ENCODE assay signal across 7 cellular contexts in the genomic region with DNA sequence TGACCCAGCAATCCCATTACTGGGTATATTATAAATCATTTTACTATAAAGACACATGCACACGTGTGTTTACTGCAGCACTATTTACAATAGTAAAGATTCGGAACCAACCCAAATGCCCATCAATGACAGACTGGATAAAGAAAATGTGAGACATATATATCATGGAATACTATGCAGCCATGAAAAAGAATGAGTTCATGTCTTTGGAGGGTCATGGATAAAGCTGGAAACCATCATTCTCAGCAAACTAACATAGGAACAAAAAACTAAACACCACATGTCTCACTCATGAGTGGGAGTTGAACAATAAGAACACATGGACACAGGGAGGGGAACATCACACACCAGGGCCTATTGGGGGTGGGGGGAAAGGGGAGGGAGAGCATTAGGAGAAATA. TPM values are rescaled to one million over a fixed set of nuclear protein-coding genes. Genes with fewer than 3 reads are reported as not detected.
DNase-seq lines count a peak whose midpoint lies in the region; ATAC-seq, FAIRE-seq and TF ChIP-seq lines count a peak whose summit lies in the region.
"Not testable (repeated sequence)": the region's sequence is repeated elsewhere in the genome, so short reads cannot be mapped to it uniquely, and the experiment has no call there.

No MANE protein-coding gene starts in this region.

- intact Hi-C loops in endothelial cell of umbilical vein (cut with micrococcal nuclease), result not testable (repeated sequence)

- H3K9me3 Mint-ChIP-seq in activated CD4-positive, alpha-beta T cell treated with anti-CD3 and anti-CD28 coated beads, Interleukin-2, amount 10 ng/mL, durations not matched to agents 7 days and 5 days; activated CD8-positive, alpha-beta T cell treated with anti-CD3 and anti-CD28 coated beads, Interleukin-2, amount 10 ng/mL, durations not matched to agents 7 days and 5 days (ENCODE audit: insufficient read depth); activated naive CD4-positive, alpha-beta T cell treated with anti-CD3 and anti-CD28 coated beads, Interleukin-2, amount 50 U/mL, for 24 hours; activated naive CD8-positive, alpha-beta T cell treated with anti-CD3 and anti-CD28 coated beads, Interleukin-2, amount 50 U/mL, for 24 hours; stimulated activated memory B cell treated with anti-CD40 and anti-IgM and Interleukin-4, amounts not matched to agents 10 μg/mL and 1 μg/mL and 100 μg/mL, for 72 hours: not testable (repeated sequence)

- CTCF ChIA-PET in HEK293 (lab: Yijun Ruan, JAX); endothelial cell of umbilical vein (lab: Charles Lee): not testable (repeated sequence)
- CTCF ChIA-PET in activated CD4-positive, alpha-beta T cell treated with anti-CD3 and anti-CD28 coated beads, Interleukin-2, amount 10 ng/mL, durations not matched to agents 7 days and 5 days (lab: Charles Lee), result interaction anchor here (0.9 kb wide), 1 partner anchor 94 kb away, joined by 3 read pairs; no protein-coding TSS in a partner anchor
- CTCF ChIA-PET in activated CD8-positive, alpha-beta T cell treated with anti-CD3 and anti-CD28 coated beads, Interleukin-2, amount 10 ng/mL, durations not matched to agents 7 days and 5 days (lab: Charles Lee), result interaction anchor here (1.7 kb wide), 1 partner anchor 94 kb away, joined by 7 read pairs; no protein-coding TSS in a partner anchor

- not testable (repeated sequence) for H3K4me2 ChIP-seq in endothelial cell of umbilical vein (ENCODE audit: insufficient read depth, low read length)

- dilution Hi-C loops in endothelial cell of umbilical vein (cut with MboI; ENCODE audit: extremely low pct_ligation_motif_present, low sequenced_read_pairs), result not testable (repeated sequence)

- H3K27me3 ChIP-seq in endothelial cell of umbilical vein (ENCODE audit: control insufficient read depth in 2 of 2, insufficient read depth in 2 of 2, low read length in 2 of 2), result not testable (repeated sequence)

- not testable (repeated sequence) for H3K4me3 Mint-ChIP-seq in activated CD4-positive, alpha-beta T cell treated with anti-CD3 and anti-CD28 coated beads, Interleukin-2, amount 10 ng/mL, durations not matched to agents 7 days and 5 days; activated CD8-positive, alpha-beta T cell treated with anti-CD3 and anti-CD28 coated beads, Interleukin-2, amount 10 ng/mL, durations not matched to agents 7 days and 5 days; activated naive CD4-positive, alpha-beta T cell treated with anti-CD3 and anti-CD28 coated beads, Interleukin-2, amount 50 U/mL, for 24 hours; activated naive CD8-positive, alpha-beta T cell treated with anti-CD3 and anti-CD28 coated beads, Interleukin-2, amount 50 U/mL, for 24 hours; stimulated activated memory B cell treated with anti-CD40 and anti-IgM and Interleukin-4, amounts not matched to agents 10 μg/mL and 1 μg/mL and 100 μg/mL, for 72 hours

- not testable (repeated sequence) for H3K4me3 ChIP-seq in HEK293 (ENCODE audit: low read depth, low read length); endothelial cell of umbilical vein (replicated peaks in 1 of 3; ENCODE audit: insufficient read depth in 1 of 3, low read depth in 1 of 3, low read length in 3 of 3)

- peak; percentile 8 for FAIRE-seq in endothelial cell of umbilical vein (lab: Jason Lieb, UNC)

- H3K36me3 Mint-ChIP-seq in activated CD4-positive, alpha-beta T cell treated with anti-CD3 and anti-CD28 coated beads, Interleukin-2, amount 10 ng/mL, durations not matched to agents 7 days and 5 days (ENCODE audit: low read depth); activated naive CD4-positive, alpha-beta T cell treated with anti-CD3 and anti-CD28 coated beads, Interleukin-2, amount 50 U/mL, for 24 hours; activated naive CD8-positive, alpha-beta T cell treated with anti-CD3 and anti-CD28 coated beads, Interleukin-2, amount 50 U/mL, for 24 hours (ENCODE audit: low read depth); stimulated activated memory B cell treated with anti-CD40 and anti-IgM and Interleukin-4, amounts not matched to agents 10 μg/mL and 1 μg/mL and 100 μg/mL, for 72 hours: not testable (repeated sequence)
- peaks cover 12% of the 10 kb centered on the region for H3K36me3 Mint-ChIP-seq in activated CD8-positive, alpha-beta T cell treated with anti-CD3 and anti-CD28 coated beads, Interleukin-2, amount 10 ng/mL, durations not matched to agents 7 days and 5 days (ENCODE audit: low read depth)

- H3K4me1 Mint-ChIP-seq in activated CD4-positive, alpha-beta T cell treated with anti-CD3 and anti-CD28 coated beads, Interleukin-2, amount 10 ng/mL, durations not matched to agents 7 days and 5 days, result peaks cover 40% of the 10 kb centered on the region
- H3K4me1 Mint-ChIP-seq in activated CD8-positive, alpha-beta T cell treated with anti-CD3 and anti-CD28 coated beads, Interleukin-2, amount 10 ng/mL, durations not matched to agents 7 days and 5 days (ENCODE audit: low read depth), result peaks cover 41% of the 10 kb centered on the region
- H3K4me1 Mint-ChIP-seq in activated naive CD4-positive, alpha-beta T cell treated with anti-CD3 and anti-CD28 coated beads, Interleukin-2, amount 50 U/mL, for 24 hours, result peaks cover 34% of the 10 kb centered on the region
- H3K4me1 Mint-ChIP-seq in activated naive CD8-positive, alpha-beta T cell treated with anti-CD3 and anti-CD28 coated beads, Interleukin-2, amount 50 U/mL, for 24 hours, result peaks cover 58% of the 10 kb centered on the region
- peaks cover 54% of the 10 kb centered on the region for H3K4me1 Mint-ChIP-seq in stimulated activated memory B cell treated with anti-CD40 and anti-IgM and Interleukin-4, amounts not matched to agents 10 μg/mL and 1 μg/mL and 100 μg/mL, for 72 hours

- H3K36me3 ChIP-seq in HEK293 (ENCODE audit: control insufficient read depth in 2 of 2, insufficient read depth in 1 of 2, low read length in 2 of 2); endothelial cell of umbilical vein (ENCODE audit: control insufficient read depth in 2 of 2, extremely low read depth in 1 of 2, insufficient read depth in 2 of 2, low read length in 2 of 2): not testable (repeated sequence)

- not testable (repeated sequence) for BruUV-seq in endothelial cell of umbilical vein (replicated peaks; lab: Mats Ljungman, UMichigan)

- not testable (repeated sequence) for H3K4me1 ChIP-seq in HEK293 (ENCODE audit: control insufficient read depth, insufficient read depth, low read length); endothelial cell of umbilical vein (ENCODE audit: control insufficient read depth, extremely low read depth, insufficient read depth, low read length)

- H3K79me2 ChIP-seq in endothelial cell of umbilical vein (ENCODE audit: control insufficient read depth, insufficient read depth, low read length), result not testable (repeated sequence)

- H2AFZ ChIP-seq in endothelial cell of umbilical vein (ENCODE audit: low read depth, low read length), result not testable (repeated sequence)

- H3K9me3 ChIP-seq in HEK293 (ENCODE audit: control insufficient read depth, insufficient read depth, low read depth, low read length); endothelial cell of umbilical vein (replicated peaks; ENCODE audit: control insufficient read depth, insufficient read depth, low read length): not testable (repeated sequence)

- not testable (repeated sequence) for H3K27me3 Mint-ChIP-seq in activated CD4-positive, alpha-beta T cell treated with anti-CD3 and anti-CD28 coated beads, Interleukin-2, amount 10 ng/mL, durations not matched to agents 7 days and 5 days; activated CD8-positive, alpha-beta T cell treated with anti-CD3 and anti-CD28 coated beads, Interleukin-2, amount 10 ng/mL, durations not matched to agents 7 days and 5 days (ENCODE audit: low read depth); activated naive CD4-positive, alpha-beta T cell treated with anti-CD3 and anti-CD28 coated beads, Interleukin-2, amount 50 U/mL, for 24 hours; activated naive CD8-positive, alpha-beta T cell treated with anti-CD3 and anti-CD28 coated beads, Interleukin-2, amount 50 U/mL, for 24 hours; stimulated activated memory B cell treated with anti-CD40 and anti-IgM and Interleukin-4, amounts not matched to agents 10 μg/mL and 1 μg/mL and 100 μg/mL, for 72 hours

- not testable (repeated sequence) for H3K27ac ChIP-seq in HEK293 (ENCODE audit: extremely low read depth, low read depth, low read length); endothelial cell of umbilical vein (ENCODE audit: insufficient read depth, low read depth, low read length)

- TF ChIP-seq CTCF in HEK293 (tag by site-specific recombination; IDR thresholded peaks at IDR 0.05); endothelial cell of umbilical vein (IDR thresholded peaks at IDR 0.05; ENCODE audit: extremely low read depth in 1 of 2, insufficient read depth in 1 of 2, low read depth in 1 of 2, low read length in 2 of 2): not testable (repeated sequence)

- not testable (repeated sequence) for H3K9ac ChIP-seq in endothelial cell of umbilical vein (replicated peaks; ENCODE audit: extremely low read depth, insufficient read depth, low read length)

- POLR2A ChIA-PET in HEK293 (lab: Yijun Ruan, JAX); activated CD4-positive, alpha-beta T cell treated with anti-CD3 and anti-CD28 coated beads, Interleukin-2, amount 10 ng/mL, durations not matched to agents 7 days and 5 days (lab: Charles Lee); endothelial cell of umbilical vein (lab: Charles Lee): not testable (repeated sequence)
- POLR2A ChIA-PET in activated CD8-positive, alpha-beta T cell treated with anti-CD3 and anti-CD28 coated beads, Interleukin-2, amount 10 ng/mL, durations not matched to agents 7 days and 5 days (lab: Charles Lee), result interaction anchor here (0.8 kb wide), 1 partner anchor 59 kb away, joined by 3 read pairs; no protein-coding TSS in a partner anchor

- H3K9me1 ChIP-seq in endothelial cell of umbilical vein (replicated peaks; ENCODE audit: control insufficient read depth, extremely low read depth, insufficient read depth, low read length), result not testable (repeated sequence)

- peak overlapping the region; percentile 74 for H3K27ac Mint-ChIP-seq in activated CD4-positive, alpha-beta T cell treated with anti-CD3 and anti-CD28 coated beads, Interleukin-2, amount 10 ng/mL, durations not matched to agents 7 days and 5 days
- H3K27ac Mint-ChIP-seq in activated CD8-positive, alpha-beta T cell treated with anti-CD3 and anti-CD28 coated beads, Interleukin-2, amount 10 ng/mL, durations not matched to agents 7 days and 5 days, result peak overlapping the region; percentile 65
- peak overlapping the region; percentile 61 for H3K27ac Mint-ChIP-seq in activated naive CD4-positive, alpha-beta T cell treated with anti-CD3 and anti-CD28 coated beads, Interleukin-2, amount 50 U/mL, for 24 hours
- peak overlapping the region; percentile 49 for H3K27ac Mint-ChIP-seq in activated naive CD8-positive, alpha-beta T cell treated with anti-CD3 and anti-CD28 coated beads, Interleukin-2, amount 50 U/mL, for 24 hours
- peak overlapping the region; percentile 12 for H3K27ac Mint-ChIP-seq in stimulated activated memory B cell treated with anti-CD40 and anti-IgM and Interleukin-4, amounts not matched to agents 10 μg/mL and 1 μg/mL and 100 μg/mL, for 72 hours

- not testable (repeated sequence) for TF ChIP-seq POLR2A in endothelial cell of umbilical vein (IDR thresholded peaks at IDR 0.05; ENCODE audit: low read depth, low read length)

- H4K20me1 ChIP-seq in endothelial cell of umbilical vein (replicated peaks; ENCODE audit: control insufficient read depth, extremely low read depth, insufficient read depth, low read length), result not testable (repeated sequence)

- ATAC-seq in activated CD8-positive, alpha-beta T cell treated with anti-CD3 and anti-CD28 coated beads, Interleukin-2, amount 10 ng/mL, durations not matched to agents 7 days and 5 days; activated naive CD8-positive, alpha-beta T cell treated with anti-CD3 and anti-CD28 coated beads, Interleukin-2, amount 50 U/mL, for 24 hours; stimulated activated memory B cell treated with anti-CD40 and anti-IgM and Interleukin-4, amounts not matched to agents 10 μg/mL and 1 μg/mL and 100 μg/mL, for 72 hours: not testable (repeated sequence)

- DNase-seq in activated CD4-positive, alpha-beta T cell treated with anti-CD3 and anti-CD28 coated beads, Interleukin-2, amount 10 ng/mL, durations not matched to agents 7 days and 5 days; activated CD8-positive, alpha-beta T cell treated with anti-CD3 and anti-CD28 coated beads, Interleukin-2, amount 10 ng/mL, durations not matched to agents 7 days and 5 days; activated naive CD8-positive, alpha-beta T cell treated with anti-CD3 and anti-CD28 coated beads, Interleukin-2, amount 50 U/mL, for 24 hours; endothelial cell of umbilical vein (ENCODE audit: low read depth, low spot score): not testable (repeated sequence)

RNA-seq across cellular contexts. Expression of gene SLC35F5, which starts 58.2 kb away (rescaled TPM):
- total RNA-seq in activated CD4-positive, alpha-beta T cell treated with anti-CD3 and anti-CD28 coated beads, Interleukin-2, amount 10 ng/mL, durations not matched to agents 7 days and 5 days, result 10 to 100 TPM; 15.0 to 18.0 TPM
- total RNA-seq in activated CD8-positive, alpha-beta T cell treated with anti-CD3 and anti-CD28 coated beads, Interleukin-2, amount 10 ng/mL, durations not matched to agents 7 days and 5 days, result 10 to 100 TPM; 16.5 to 17.1 TPM
- 46.6 and 51.1 TPM in 2 replicates for total RNA-seq in endothelial cell of umbilical vein
- 18.3 and 22.4 TPM in 2 replicates for polyA plus RNA-seq in endothelial cell of umbilical vein
- polyA plus RNA-seq in endothelial cell of umbilical vein (2011; cell fraction: cytosol; rRNA removed), result 18.3 and 19.0 TPM in 2 replicates
- 25.2 and 26.3 TPM in 2 replicates for polyA plus RNA-seq in endothelial cell of umbilical vein (2011; cell fraction: nucleus; rRNA removed)
- 23.6 and 33.6 TPM in 2 replicates for polyA plus RNA-seq in endothelial cell of umbilical vein (2012)
- 60.1 and 70.3 TPM in 2 replicates for polyA minus RNA-seq in endothelial cell of umbilical vein
- 38.3 TPM for polyA minus RNA-seq in endothelial cell of umbilical vein (2011; cell fraction: cytosol; rRNA and poly(A)+ RNA removed)
- polyA minus RNA-seq in endothelial cell of umbilical vein (2011; cell fraction: nucleus; rRNA and poly(A)+ RNA removed), result 65.6 and 97.3 TPM in 2 replicates

Comparison
In these comparisons a context has a peak if more than half of its experiments do, and no peak if none do; other contexts are left out.
1. H3K27ac Mint-ChIP-seq: peak in every context shown above with its lines; median percentile 74 in activated CD4-positive, alpha-beta T cell treated with anti-CD3 and anti-CD28 coated beads, Interleukin-2, amount 10 ng/mL, durations not matched to agents 7 days and 5 days; 65 in activated CD8-positive, alpha-beta T cell treated with anti-CD3 and anti-CD28 coated beads, Interleukin-2, amount 10 ng/mL, durations not matched to agents 7 days and 5 days; 61 in activated naive CD4-positive, alpha-beta T cell treated with anti-CD3 and anti-CD28 coated beads, Interleukin-2, amount 50 U/mL, for 24 hours; 49 in activated naive CD8-positive, alpha-beta T cell treated with anti-CD3 and anti-CD28 coated beads, Interleukin-2, amount 50 U/mL, for 24 hours; 12 in stimulated activated memory B cell treated with anti-CD40 and anti-IgM and Interleukin-4, amounts not matched to agents 10 μg/mL and 1 μg/mL and 100 μg/mL, for 72 hours.